Comparison of ENCODE assay signal across 15 cellular contexts in the genomic region with DNA sequence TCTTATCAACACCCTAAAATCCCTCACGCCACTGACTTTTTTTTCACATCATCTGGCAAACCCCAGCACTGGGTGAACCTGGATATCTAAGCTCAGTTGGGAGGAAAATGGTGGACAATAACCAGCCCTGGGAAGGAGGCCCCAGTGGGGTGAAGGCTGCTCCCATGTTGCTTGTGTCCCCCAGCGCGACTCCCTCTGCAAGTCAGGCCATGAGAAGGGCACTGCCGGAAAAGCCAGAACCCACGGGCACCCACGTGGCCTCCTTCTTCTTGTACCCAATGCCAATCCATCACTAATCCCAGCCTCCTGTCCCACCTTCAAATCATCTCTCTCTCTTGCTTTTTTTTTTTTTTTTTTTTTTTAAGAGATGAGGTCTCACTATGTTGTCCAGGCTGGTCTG. TPM values are rescaled to one million over a fixed set of nuclear protein-coding genes. Genes with fewer than 3 reads are reported as not detected.
A peak's percentile ranks its signal among the peaks of the same experiment; 100 is the strongest.
DNase-seq lines count a peak whose midpoint lies in the region; ATAC-seq and TF ChIP-seq lines count a peak whose summit lies in the region.
"Had no signal": no experiment of that assay in that cellular context is flagged by ENCODE, and none has a peak within 500 bp of the region (broad histone marks: within the 10 kb centered on the region; RNA-seq: fewer than 3 reads in every experiment).

No MANE protein-coding gene starts in this region.

- H3K27me3 Mint-ChIP-seq in Caco-2 (ENCODE audit: insufficient read depth, unreplicated experiment) (no peaks in the 10 kb centered on the region), T-helper 17 cell (no peaks in the 10 kb centered on the region), chondrocyte (ENCODE audit: low read depth) (no peaks in the 10 kb centered on the region)
- H3K27me3 Mint-ChIP-seq: B cell; CD8-positive, alpha-beta memory T cell had no signal

- H3K36me3 ChIP-seq in Caco-2 (ENCODE audit: control insufficient read depth, insufficient read depth, low read length) (no peaks in the 10 kb centered on the region), spleen (no peaks in the 10 kb centered on the region)
- H3K36me3 ChIP-seq: BLaER1 treated with 17β-estradiol and CSF1 and Interleukin-3, amounts not matched to agents 10 nM and 100 nM had no signal

- H3K4me3 ChIP-seq in Caco-2 (ENCODE audit: low read depth, low read length) (no peak overlapping the region), spleen (no peak overlapping the region)
- H3K4me3 ChIP-seq: BLaER1 treated with 17β-estradiol and CSF1 and Interleukin-3, amounts not matched to agents 10 nM and 100 nM; GM23338 had no signal

- H3K4me1 ChIP-seq in Caco-2: peaks cover 45% of the 10 kb centered on the region
- H3K4me1 ChIP-seq in spleen: peaks cover 0 to 70% (median 22%) of the 10 kb centered on the region in 6 donors

- intact Hi-C loops in Caco-2 (cut with micrococcal nuclease; ENCODE audit: unreplicated experiment): no loop called here
- intact Hi-C loops in spleen (cut with DNase I; ENCODE audit: low total_unique reads): no loop called here

- H3K4me3 Mint-ChIP-seq in Caco-2 (ENCODE audit: unreplicated experiment) (no peak overlapping the region), T-helper 17 cell (no peak overlapping the region), chondrocyte (ENCODE audit: unreplicated experiment) (no peak overlapping the region)
- H3K4me3 Mint-ChIP-seq: B cell; CD8-positive, alpha-beta memory T cell; GM23338 had no signal

- TF ChIP-seq CTCF in Caco-2 (IDR thresholded peaks at IDR 0.05; ENCODE audit: insufficient read depth in 1 of 2, low read depth in 1 of 2, low read length in 1 of 2, severe bottlenecking in 1 of 2, unreplicated experiment in 1 of 2): no peak
- TF ChIP-seq CTCF in chondrocyte (IDR thresholded peaks at IDR 0.05): no peak
- no peak for TF ChIP-seq CTCF in spleen (IDR thresholded peaks at IDR 0.05 in 8 of 11, conservative IDR thresholded peaks at IDR 0.05 in 3 of 11)

- H3K36me3 Mint-ChIP-seq in Caco-2 (ENCODE audit: insufficient read depth, unreplicated experiment): peaks cover 9% of the 10 kb centered on the region
- peaks cover 5% of the 10 kb centered on the region for H3K36me3 Mint-ChIP-seq in T-helper 17 cell (ENCODE audit: low read depth)
- peaks cover 2% of the 10 kb centered on the region for H3K36me3 Mint-ChIP-seq in chondrocyte (ENCODE audit: low read depth)

- no peak overlapping the region for H3K27ac ChIP-seq in spleen
- H3K27ac ChIP-seq in caudate nucleus (ENCODE audit: low read depth, low read length): no peak overlapping the region
- H3K27ac ChIP-seq: BLaER1 treated with 17β-estradiol and CSF1 and Interleukin-3, amounts not matched to agents 10 nM and 100 nM had no signal

- H3K27ac Mint-ChIP-seq in Caco-2 (ENCODE audit: unreplicated experiment) (peak overlapping the region; percentile 19), T-helper 17 cell (peak overlapping the region; percentile 32), chondrocyte (ENCODE audit: unreplicated experiment) (no peak overlapping the region)
- H3K27ac Mint-ChIP-seq: B cell had no signal

- POLR2A ChIA-PET in Caco-2 (lab: Charles Lee): no interaction called here

- WGBS in spleen, 5 donors: 90 to 99% (median 97%) methylated on average over 6 of the region's 6 CpGs

- H3K27me3 ChIP-seq in Caco-2 (replicated peaks; ENCODE audit: control insufficient read depth, insufficient read depth, low read length) (no peaks in the 10 kb centered on the region), spleen (replicated peaks in 1 of 7) (no peaks in the 10 kb centered on the region)
- H3K27me3 ChIP-seq: BLaER1 treated with 17β-estradiol and CSF1 and Interleukin-3, amounts not matched to agents 10 nM and 100 nM had no signal

- no TSS peak for BruUV-seq in Caco-2 (replicated peaks; lab: Mats Ljungman, UMichigan)

- DNase-seq in Caco-2: no peak
- DNase-seq in T-helper 17 cell: no peak
- DNase-seq in chondrocyte (ENCODE audit: low spot score): peak; percentile 58
- peak; percentile 54 for DNase-seq in spleen
- no peak for DNase-seq in DMS153 treated with DMSO at 0.1 percent for 48 hours (lab: John Stamatoyannopoulos, UW; ENCODE audit: unreplicated experiment)
- DNase-seq in caudate nucleus (lab: John Stamatoyannopoulos, UW): no peak
- DNase-seq: CD8-positive, alpha-beta memory T cell; COR-L47; DMS79; GDM1; HCEC 1CT had no signal

- H3K9me3 Mint-ChIP-seq in Caco-2 (ENCODE audit: unreplicated experiment): no peaks in the 10 kb centered on the region
- no peaks in the 10 kb centered on the region for H3K9me3 Mint-ChIP-seq in chondrocyte (ENCODE audit: low read depth)
- H3K9me3 Mint-ChIP-seq: CD8-positive, alpha-beta memory T cell; GM23338 had no signal

- TF ChIP-seq POLR2A in spleen (IDR thresholded peaks at IDR 0.05): no peak

- no peak for ATAC-seq in T-helper 17 cell
- ATAC-seq in GM19455 (IDR thresholded peaks at IDR 0.05; ENCODE audit: unreplicated experiment): no peak
- ATAC-seq: GM23338 had no signal

- CTCF ChIA-PET in Caco-2 (lab: Charles Lee): no interaction called here

- peaks cover 35% of the 10 kb centered on the region for H3K4me1 Mint-ChIP-seq in Caco-2 (ENCODE audit: low read depth, unreplicated experiment)
- H3K4me1 Mint-ChIP-seq in T-helper 17 cell: peaks cover 42% of the 10 kb centered on the region
- peaks cover 19% of the 10 kb centered on the region for H3K4me1 Mint-ChIP-seq in chondrocyte (ENCODE audit: low read depth)
- H3K4me1 Mint-ChIP-seq: B cell had no signal

- H3K9me3 ChIP-seq in Caco-2: no peaks in the 10 kb centered on the region
- no peaks in the 10 kb centered on the region for H3K9me3 ChIP-seq in T-helper 17 cell (ENCODE audit: control insufficient read depth, low read length, poor library complexity, severe bottlenecking)
- H3K9me3 ChIP-seq in spleen: no peaks in the 10 kb centered on the region
- H3K9me3 ChIP-seq: BLaER1 treated with 17β-estradiol and CSF1 and Interleukin-3, amounts not matched to agents 10 nM and 100 nM had no signal

RNA-seq across cellular contexts. Expression of a gene that starts 11.4 kb away (rescaled TPM):
- total RNA-seq in Caco-2 (2022) (18.9 and 20.0 TPM in 2 replicates), T-helper 17 cell (10 to 100 TPM; 13.9 to 16.6 TPM), chondrocyte (10.1 to 17.4 TPM (median 10.2 TPM) in 3 replicates), spleen (10 to 100 TPM in 1 of 7 donors, 1 to 10 TPM in 6; 5.1 to 11.0 (median 6.8) TPM)
- 1 to 10 TPM; 1.3 to 2.2 (median 1.7) TPM for polyA plus RNA-seq in spleen

Comparison
In these comparisons a context has a peak if more than half of its experiments do, and no peak if none do; other contexts are left out.
1. DNase-seq: peak in chondrocyte (single experiment) and spleen (single experiment); none in Caco-2 (0 of 2), T-helper 17 cell (0 of 3), DMS153 treated with DMSO at 0.1 percent for 48 hours (single experiment) and caudate nucleus (0 of 61).